In genomic region chr19:45469835-45470146, GRCh38 we compare ENCODE assay signal across 1 cellular context.
TF ChIP-seq lines count a peak whose summit lies in the region.

No MANE protein-coding gene starts in this region.

TF ChIP-seq in endothelial cell of umbilical vein, 7 proteins besides CTCF, POLR2A, EP300 and RAD21:
- TF ChIP-seq FOS (IDR thresholded peaks at IDR 0.05; ENCODE audit: borderline replicate concordance, insufficient read depth, low read length) (no peak), EZH2 (IDR thresholded peaks at IDR 0.05; ENCODE audit: borderline replicate concordance, low read depth, low read length, severe bottlenecking) (no peak), GATA2 (IDR thresholded peaks at IDR 0.05; ENCODE audit: insufficient read depth, insufficient read length, low read depth, low read length) (no peak), JUN (IDR thresholded peaks at IDR 0.05; ENCODE audit: borderline replicate concordance, insufficient read depth, insufficient read length, low read depth) (no peak), POLR2AphosphoS5 (IDR thresholded peaks at IDR 0.05; ENCODE audit: insufficient read depth, low read depth, low read length) (no peak), MYC (IDR thresholded peaks at IDR 0.05; ENCODE audit: low read depth, low read length) (no peak)
TF ChIP-seq in endothelial cell of umbilical vein: peak in this region for 0.
